ENCODE assay signal across 8 cellular contexts in the genomic region with DNA sequence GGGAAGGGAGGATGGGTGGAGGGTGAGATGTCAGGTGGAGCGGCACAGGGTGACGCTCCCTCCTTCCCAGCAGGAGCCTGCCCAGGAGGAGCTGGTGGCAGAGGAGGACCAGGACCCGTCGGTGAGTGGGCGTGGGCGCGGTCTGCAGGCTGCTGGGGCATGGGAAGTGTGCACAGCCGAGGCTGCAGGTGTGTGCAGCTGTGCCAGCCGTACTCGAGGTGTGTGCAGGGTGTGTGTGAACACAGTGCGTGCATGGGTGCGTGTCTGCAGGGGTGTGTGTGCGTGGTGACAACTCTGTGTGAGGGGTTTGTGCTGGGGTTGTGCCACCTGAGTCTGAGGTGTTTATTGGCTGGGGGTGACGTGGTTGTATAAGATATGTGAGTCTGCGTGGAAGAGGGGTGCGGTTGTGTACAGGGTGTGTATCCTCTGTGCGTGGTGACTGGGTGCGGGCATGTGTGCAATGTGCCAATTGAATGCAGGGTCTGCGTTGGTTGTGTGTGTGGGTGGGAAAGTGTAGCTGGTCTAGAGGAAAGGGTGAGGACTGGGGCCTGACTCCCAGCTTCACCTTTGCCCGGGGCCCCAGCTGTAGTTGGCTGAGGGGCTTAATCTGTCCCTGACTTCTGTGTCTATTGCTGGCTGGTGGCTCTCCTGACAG. TPM values are rescaled to one million over a fixed set of nuclear protein-coding genes. Genes with fewer than 3 reads are reported as not detected.
DNase-seq lines count a peak whose midpoint lies in the region; ATAC-seq and TF ChIP-seq lines count a peak whose summit lies in the region.

No MANE protein-coding gene starts in this region.

- ATAC-seq in activated T-cell treated with anti-CD3 and anti-CD28 coated beads, Interleukin-2, amount 50 U/mL, for 72 hours (replicated peaks in 1 of 2): peak; percentile 57 to 61
- peak; percentile 45 for ATAC-seq in foreskin keratinocyte
- ATAC-seq in GM21360 (IDR thresholded peaks at IDR 0.05; ENCODE audit: unreplicated experiment): no peak
- no peak for ATAC-seq in GM18505 (IDR thresholded peaks at IDR 0.05; ENCODE audit: unreplicated experiment)

- H3K36me3 Mint-ChIP-seq in activated T-cell treated with anti-CD3 and anti-CD28 coated beads, Interleukin-2, amount 50 U/mL, for 72 hours (ENCODE audit: insufficient read depth in 2 of 2): no peaks in the 10 kb centered on the region

- DNase-seq in GM20000 (ENCODE audit: low spot score) (peak; percentile 52), foreskin keratinocyte (no peak), NCI-H187 (lab: John Stamatoyannopoulos, UW) (no peak), DMS153 (lab: John Stamatoyannopoulos, UW) (no peak)
- DNase-seq in activated T-cell treated with anti-CD3 and anti-CD28 coated beads, Interleukin-2, amount 50 U/mL, for 72 hours: peak; percentile 46 to 53

- H3K9me3 ChIP-seq in parathyroid adenoma (ENCODE audit: control insufficient read depth, low read length): no peaks in the 10 kb centered on the region

- no peaks in the 10 kb centered on the region for H3K4me1 ChIP-seq in foreskin keratinocyte
- H3K4me1 ChIP-seq in parathyroid adenoma: no peaks in the 10 kb centered on the region

- H3K27me3 ChIP-seq in foreskin keratinocyte: no peaks in the 10 kb centered on the region
- no peaks in the 10 kb centered on the region for H3K27me3 ChIP-seq in parathyroid adenoma (ENCODE audit: control insufficient read depth, insufficient read depth, low read length)

- H3K27ac Mint-ChIP-seq in activated T-cell treated with anti-CD3 and anti-CD28 coated beads, Interleukin-2, amount 50 U/mL, for 72 hours: peak overlapping the region; percentile 12

- H3K4me2 ChIP-seq in parathyroid adenoma (ENCODE audit: low read length): peak overlapping the region; percentile 96

- no peaks in the 10 kb centered on the region for H3K27me3 Mint-ChIP-seq in activated T-cell treated with anti-CD3 and anti-CD28 coated beads, Interleukin-2, amount 50 U/mL, for 72 hours (ENCODE audit: low read depth)

- peak overlapping the region; percentile 93 for H2AFZ ChIP-seq in parathyroid adenoma

- H3K36me3 ChIP-seq in parathyroid adenoma (ENCODE audit: control insufficient read depth, insufficient read depth, low read length): no peaks in the 10 kb centered on the region

- no peak for TF ChIP-seq POLR2A in GM18505 (IDR thresholded peaks at IDR 0.05; ENCODE audit: borderline replicate concordance, extremely low read depth, insufficient read depth, insufficient read length)

- H3K79me2 ChIP-seq in parathyroid adenoma: no peaks in the 10 kb centered on the region

- H3K9me3 Mint-ChIP-seq in activated T-cell treated with anti-CD3 and anti-CD28 coated beads, Interleukin-2, amount 50 U/mL, for 72 hours: no peaks in the 10 kb centered on the region

- TF ChIP-seq CTCF in GM20000 (IDR thresholded peaks at IDR 0.05; ENCODE audit: extremely low read depth, missing control alignments) (no peak), foreskin keratinocyte (conservative IDR thresholded peaks at IDR 0.05) (no peak), parathyroid adenoma (IDR thresholded peaks at IDR 0.05) (no peak)

- peak overlapping the region; percentile 70 for H3K4me3 ChIP-seq in parathyroid adenoma (ENCODE audit: low read depth, low read length)

- H3K4me1 Mint-ChIP-seq in activated T-cell treated with anti-CD3 and anti-CD28 coated beads, Interleukin-2, amount 50 U/mL, for 72 hours (ENCODE audit: low read depth): peaks cover 61% of the 10 kb centered on the region

- peak overlapping the region; percentile 78 to 90 for H3K4me3 Mint-ChIP-seq in activated T-cell treated with anti-CD3 and anti-CD28 coated beads, Interleukin-2, amount 50 U/mL, for 72 hours

- H3K27ac ChIP-seq in foreskin keratinocyte (no peak overlapping the region), parathyroid adenoma (peak overlapping the region; percentile 68)

- peak overlapping the region; percentile 38 for H3K9ac ChIP-seq in parathyroid adenoma

RNA-seq across cellular contexts. Expression of a gene that starts 0.7 kb away (rescaled TPM):
- total RNA-seq in activated T-cell treated with anti-CD3 and anti-CD28 coated beads, Interleukin-2, amount 50 U/mL, for 72 hours: 10 to 100 TPM; 23.2 to 25.5 TPM
- total RNA-seq in foreskin keratinocyte: 4.2 and 4.4 TPM in 2 replicates
- polyA plus RNA-seq in foreskin keratinocyte: 6.8 and 7.0 TPM in 2 replicates

RNA-seq across cellular contexts. Expression of a gene that starts 9.0 kb away (rescaled TPM):
- total RNA-seq in activated T-cell treated with anti-CD3 and anti-CD28 coated beads, Interleukin-2, amount 50 U/mL, for 72 hours: 1 to 10 TPM; 4.3 to 7.8 TPM
- total RNA-seq in foreskin keratinocyte: 2.4 and 2.6 TPM in 2 replicates
- 2.3 and 3.4 TPM in 2 replicates for polyA plus RNA-seq in foreskin keratinocyte

RNA-seq across cellular contexts. Expression of a gene that starts 12.2 kb away (rescaled TPM):
- total RNA-seq in activated T-cell treated with anti-CD3 and anti-CD28 coated beads, Interleukin-2, amount 50 U/mL, for 72 hours: 10 to 100 TPM; 41.8 to 55.3 TPM
- total RNA-seq in foreskin keratinocyte: 89.6 and 102 TPM in 2 replicates
- 84.1 and 103 TPM in 2 replicates for polyA plus RNA-seq in foreskin keratinocyte

RNA-seq across cellular contexts. Expression of a gene that starts 29.9 kb away (rescaled TPM):
- 10 to 100 TPM; 10.3 to 28.1 TPM for total RNA-seq in activated T-cell treated with anti-CD3 and anti-CD28 coated beads, Interleukin-2, amount 50 U/mL, for 72 hours
- total RNA-seq in foreskin keratinocyte: 20.1 and 21.4 TPM in 2 replicates
- polyA plus RNA-seq in foreskin keratinocyte: 21.0 and 23.7 TPM in 2 replicates

RNA-seq across cellular contexts. Expression of a gene that starts 34.1 kb away (rescaled TPM):
- total RNA-seq in activated T-cell treated with anti-CD3 and anti-CD28 coated beads, Interleukin-2, amount 50 U/mL, for 72 hours: 10 to 100 TPM; 44.0 to 51.9 TPM
- total RNA-seq in foreskin keratinocyte: 56.6 and 62.8 TPM in 2 replicates
- 67.3 and 77.8 TPM in 2 replicates for polyA plus RNA-seq in foreskin keratinocyte

Comparison
In these comparisons a context has a peak if more than half of its experiments do, and no peak if none do; other contexts are left out.
1. DNase-seq: peak in GM20000 (single experiment) and activated T-cell treated with anti-CD3 and anti-CD28 coated beads, Interleukin-2, amount 50 U/mL, for 72 hours (2 of 2); none in foreskin keratinocyte (0 of 2), NCI-H187 (0 of 2) and DMS153 (single experiment).
2. ATAC-seq: peak in activated T-cell treated with anti-CD3 and anti-CD28 coated beads, Interleukin-2, amount 50 U/mL, for 72 hours (2 of 2) and foreskin keratinocyte (single experiment); none in GM21360 (single experiment) and GM18505 (single experiment).